In genomic region chr20:19699132-19699971, GRCh38 we compare ENCODE assay signal across 13 cellular contexts. TPM values are rescaled to one million over a fixed set of nuclear protein-coding genes. Genes with fewer than 3 reads are reported as not detected.
A peak's percentile ranks its signal among the peaks of the same experiment; 100 is the strongest.
DNase-seq lines count a peak whose midpoint lies in the region; ATAC-seq and TF ChIP-seq lines count a peak whose summit lies in the region.
"Had no signal": no experiment of that assay in that cellular context is flagged by ENCODE, and none has a peak within 500 bp of the region (broad histone marks: within the 10 kb centered on the region; RNA-seq: fewer than 3 reads in every experiment).

No MANE protein-coding gene starts in this region.

- peaks cover 9% of the 10 kb centered on the region for H3K27me3 Mint-ChIP-seq in brain
- H3K27me3 Mint-ChIP-seq in naive thymus-derived CD4-positive, alpha-beta T cell = peaks cover 0 to 11% (median 5%) of the 10 kb centered on the region in 5 donors

- DNase-seq in AG04449 (ENCODE audit: low read depth, low spot score) (peak; percentile 53), M059J (ENCODE audit: low read depth) (peak; percentile 97), kidney epithelial cell (ENCODE audit: low read depth) (peak; percentile 21), stomach (no peak)
- DNase-seq in naive thymus-derived CD4-positive, alpha-beta T cell = no peak
- no peak for DNase-seq in stimulated activated CD4-positive, alpha-beta T cell treated with anti-CD3 and anti-CD28 coated beads, Interleukin-2, amount 100 ng/mL, for 24 hours
- DNase-seq: CD4-positive, CD25-positive, alpha-beta regulatory T cell; NCI-H345 had no signal

- peaks cover 10% of the 10 kb centered on the region for H3K4me1 Mint-ChIP-seq in brain
- H3K4me1 Mint-ChIP-seq in naive thymus-derived CD4-positive, alpha-beta T cell = no peaks in the 10 kb centered on the region
- H3K4me1 Mint-ChIP-seq: CD4-positive, CD25-positive, alpha-beta regulatory T cell had no signal

- intact Hi-C loops in stomach (cut with DNase I; ENCODE audit: low total_unique reads) = loop anchor here (10.0 kb wide), 1 partner anchor 75 kb away; no protein-coding TSS in a partner anchor
- intact Hi-C loops in naive thymus-derived CD4-positive, alpha-beta T cell (cut with micrococcal nuclease) = no loop called here

- POLR2A ChIA-PET in AG04449 (lab: Yijun Ruan, JAX) = interaction anchor here (0.5 to 0.9 kb wide), 2 partner anchors 66 to 278 kb away, joined by 3 to 5 read pairs; no protein-coding TSS in a partner anchor
- POLR2A ChIA-PET in naive thymus-derived CD4-positive, alpha-beta T cell (lab: Charles Lee) = no interaction called here

- peaks cover 0 to 5% (median 0%) of the 10 kb centered on the region in 4 donors for H3K9me3 ChIP-seq in stomach
- H3K9me3 ChIP-seq in naive thymus-derived CD4-positive, alpha-beta T cell (ENCODE audit: control insufficient read depth in 2 of 3, low read length in 3 of 3) = no peaks in the 10 kb centered on the region
- H3K9me3 ChIP-seq: vagina had no signal

- WGBS in stomach, 5 donors = 78 to 91% (median 88%) methylated on average over 4 of the region's 4 CpGs

- CTCF ChIA-PET in AG04449 (lab: Yijun Ruan, JAX) = interaction anchor here (1.0 to 1.4 kb wide), 3 partner anchors 9 to 301 kb away, joined by 3 to 4 read pairs (median 3); no protein-coding TSS in a partner anchor
- CTCF ChIA-PET in naive thymus-derived CD4-positive, alpha-beta T cell (lab: Charles Lee) = no interaction called here

- no peak for ATAC-seq in HG02885 (IDR thresholded peaks at IDR 0.05; ENCODE audit: poor library complexity, unreplicated experiment)
- no peak for ATAC-seq in naive thymus-derived CD4-positive, alpha-beta T cell

- H3K36me3 Mint-ChIP-seq in brain = peaks cover 59% of the 10 kb centered on the region
- peaks cover 0 to 3% (median 0%) of the 10 kb centered on the region in 5 donors for H3K36me3 Mint-ChIP-seq in naive thymus-derived CD4-positive, alpha-beta T cell
- H3K36me3 Mint-ChIP-seq: CD4-positive, CD25-positive, alpha-beta regulatory T cell had no signal

- TF ChIP-seq CTCF in AG04449 (IDR thresholded peaks at IDR 0.05; ENCODE audit: insufficient read depth, low read length, missing control alignments) = no peak
- no peak for TF ChIP-seq CTCF in brain (conservative IDR thresholded peaks at IDR 0.05)
- TF ChIP-seq CTCF in kidney epithelial cell (IDR thresholded peaks at IDR 0.05; ENCODE audit: insufficient read depth, low read length, poor library complexity, severe bottlenecking) = no peak
- TF ChIP-seq CTCF in stomach (IDR thresholded peaks at IDR 0.05) = no peak

- H3K27ac Mint-ChIP-seq in brain = peak overlapping the region in 4 of 5 experiments; percentile 74 to 95 (median 82)
- no peak overlapping the region for H3K27ac Mint-ChIP-seq in naive thymus-derived CD4-positive, alpha-beta T cell
- H3K27ac Mint-ChIP-seq: CD4-positive, CD25-positive, alpha-beta regulatory T cell; T-helper 2 cell treated with Interferon-gamma antibody and Interleukin-4, amounts not matched to agents 5 μg/mL and 100 μg/mL, for 36 hours had no signal

- H3K27ac ChIP-seq in stomach = no peak overlapping the region
- no peak overlapping the region for H3K27ac ChIP-seq in naive thymus-derived CD4-positive, alpha-beta T cell (ENCODE audit: low read depth, low read length)
- H3K27ac ChIP-seq: cardiac muscle cell, vagina had no signal

- H3K4me3 ChIP-seq in AG04449 (ENCODE audit: low read depth, low read length) (no peak overlapping the region), kidney epithelial cell (ENCODE audit: low read depth, low read length) (no peak overlapping the region), stomach (no peak overlapping the region)
- no peak overlapping the region for H3K4me3 ChIP-seq in naive thymus-derived CD4-positive, alpha-beta T cell (ENCODE audit: low read length)
- H3K4me3 ChIP-seq: cardiac muscle cell, vagina had no signal

- no peaks in the 10 kb centered on the region for H3K27me3 ChIP-seq in kidney epithelial cell (ENCODE audit: control insufficient read depth, insufficient read depth, low read length)
- no peaks in the 10 kb centered on the region for H3K27me3 ChIP-seq in stomach
- H3K27me3 ChIP-seq in naive thymus-derived CD4-positive, alpha-beta T cell (ENCODE audit: control insufficient read depth in 2 of 2, insufficient read depth in 2 of 2, low read length in 2 of 2) = no peaks in the 10 kb centered on the region
- H3K27me3 ChIP-seq: cardiac muscle cell, vagina had no signal

- TF ChIP-seq EP300 in stomach (IDR thresholded peaks at IDR 0.05) = no peak

- TF ChIP-seq POLR2A in stomach (IDR thresholded peaks at IDR 0.05) = no peak

- no peaks in the 10 kb centered on the region for H3K36me3 ChIP-seq in kidney epithelial cell (ENCODE audit: control insufficient read depth, insufficient read depth, low read length)
- peaks cover 0 to 3% (median 0%) of the 10 kb centered on the region in 4 donors for H3K36me3 ChIP-seq in stomach
- no peaks in the 10 kb centered on the region for H3K36me3 ChIP-seq in naive thymus-derived CD4-positive, alpha-beta T cell (ENCODE audit: control insufficient read depth in 2 of 3, insufficient read depth in 3 of 3, low read length in 3 of 3)
- H3K36me3 ChIP-seq: cardiac muscle cell had no signal

- H3K9me3 Mint-ChIP-seq in brain = peaks cover 22 to 31% (median 25%) of the 10 kb centered on the region in 5 experiments
- H3K9me3 Mint-ChIP-seq in naive thymus-derived CD4-positive, alpha-beta T cell = peaks cover 0 to 18% (median 6%) of the 10 kb centered on the region in 11 donors

- no peaks in the 10 kb centered on the region for H3K4me1 ChIP-seq in stomach
- H3K4me1 ChIP-seq in naive thymus-derived CD4-positive, alpha-beta T cell (ENCODE audit: control insufficient read depth in 2 of 2, insufficient read depth in 2 of 2, low read length in 2 of 2) = no peaks in the 10 kb centered on the region
- H3K4me1 ChIP-seq: vagina had no signal

- no peak overlapping the region for H3K4me3 Mint-ChIP-seq in brain
- H3K4me3 Mint-ChIP-seq in naive thymus-derived CD4-positive, alpha-beta T cell = no peak overlapping the region
- H3K4me3 Mint-ChIP-seq: CD4-positive, CD25-positive, alpha-beta regulatory T cell; T-helper 2 cell treated with Interferon-gamma antibody and Interleukin-4, amounts not matched to agents 5 μg/mL and 100 μg/mL, for 36 hours had no signal

RNA-seq across cellular contexts. Expression of gene RIN2, which starts 58.7 kb away (rescaled TPM):
- 56.6 and 59.6 TPM in 2 replicates for total RNA-seq in M059J (2014; rRNA removed; shearing (Covaris generic))
- polyA plus RNA-seq in brain (ENCODE audit: insufficient read depth, low read depth, low replicate concordance) = 13.4 TPM
- total RNA-seq in kidney epithelial cell = 30.6 and 34.1 TPM in 2 replicates
- 10 to 100 TPM in 4 of 5 donors, 1 to 10 TPM in 1; 9.9 to 82.7 (median 55.4) TPM for total RNA-seq in stomach
- 10 to 100 TPM; 11.1 to 19.4 (median 19.4) TPM for polyA plus RNA-seq in stomach
- 10 to 100 TPM in 1 of 5 experiments, 1 to 10 TPM in 1, under 1 TPM in 2, not detected in 1; 0.57 to 20.8 (median 1.3) TPM for total RNA-seq in naive thymus-derived CD4-positive, alpha-beta T cell
- not detected for polyA plus RNA-seq in naive thymus-derived CD4-positive, alpha-beta T cell
- polyA plus RNA-seq: CD4-positive, CD25-positive, alpha-beta regulatory T cell had no signal

Comparison
In these comparisons a context has a peak if more than half of its experiments do, and no peak if none do; other contexts are left out.
1. DNase-seq: peak in AG04449 (single experiment), M059J (single experiment) and kidney epithelial cell (single experiment); none in stomach (single experiment), naive thymus-derived CD4-positive, alpha-beta T cell (0 of 9) and stimulated activated CD4-positive, alpha-beta T cell treated with anti-CD3 and anti-CD28 coated beads, Interleukin-2, amount 100 ng/mL, for 24 hours (0 of 2).
2. H3K27ac Mint-ChIP-seq: peak in brain (4 of 5); none in naive thymus-derived CD4-positive, alpha-beta T cell (0 of 9).